In the genomic region with DNA sequence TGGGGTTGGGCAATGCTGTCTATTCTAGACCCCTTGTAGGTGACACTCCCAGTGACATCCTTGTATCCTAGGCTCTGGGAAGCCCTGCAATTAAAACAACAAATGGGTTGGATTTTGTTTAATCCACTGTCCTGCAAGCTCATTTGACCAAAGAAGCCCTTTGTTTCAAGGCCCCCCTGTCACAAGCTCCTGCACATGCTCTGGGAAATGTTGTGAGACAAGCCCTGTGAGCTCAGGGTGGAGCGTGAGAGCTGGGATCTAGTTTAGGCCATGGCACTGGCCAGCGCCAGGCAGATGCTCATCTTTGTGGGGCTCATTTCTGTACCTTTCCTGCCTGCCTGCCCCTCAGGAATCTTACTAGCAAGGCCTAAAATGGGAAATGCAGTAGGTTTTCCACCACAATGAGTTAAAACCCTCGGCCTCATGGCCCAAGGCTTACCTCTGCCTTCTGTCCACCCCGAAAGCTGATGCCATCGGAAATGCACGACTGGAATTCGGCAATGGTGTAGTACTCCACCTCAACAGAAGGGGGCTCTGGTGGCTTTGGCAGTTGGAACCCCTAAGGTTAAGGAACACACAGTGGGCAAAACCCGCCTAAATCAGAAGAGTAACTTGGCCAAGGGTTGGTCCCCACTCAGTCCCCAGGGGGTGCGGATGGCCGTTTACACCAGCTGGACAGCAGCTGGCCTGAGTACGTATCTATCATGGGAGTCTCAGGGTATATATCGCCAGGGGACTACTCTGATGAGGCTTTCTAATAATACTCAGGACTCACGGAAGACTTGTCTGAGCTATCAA, we compare ENCODE assay signal across 7 cellular contexts.
DNase-seq lines count a peak whose midpoint lies in the region; ATAC-seq and TF ChIP-seq lines count a peak whose summit lies in the region.

No MANE protein-coding gene starts in this region.

- peak; percentile 2 for DNase-seq in NOMO-1 treated with dmso at 0.1 percent for 144 hours (lab: John Stamatoyannopoulos, UW; ENCODE audit: unreplicated experiment)
- DNase-seq in activated gamma-delta T cell treated with anti-CD3 and anti-CD28 coated beads, Interleukin-2, amount 50 U/mL, for 16 hours (ENCODE audit: low read depth), result peak; percentile 15
- DNase-seq in glomerular endothelial cell (ENCODE audit: extremely low read depth, low read depth, low spot score), result peak; percentile 5
- DNase-seq in progenitor cell of endocrine pancreas (ENCODE audit: low spot score, unreplicated experiment), result no peak
- no peak for DNase-seq in stimulated activated naive B cell treated with anti-CD40 and anti-IgM and Interleukin-4, amounts not matched to agents 10 μg/mL and 1 μg/mL and 100 μg/mL, for 72 hours

- TF ChIP-seq CTCF in GM12875 (IDR thresholded peaks at IDR 0.05; ENCODE audit: borderline replicate concordance, insufficient read depth, low read depth, low read length) (peak; percentile 75), progenitor cell of endocrine pancreas (IDR thresholded peaks at IDR 0.05; ENCODE audit: unreplicated experiment) (peak; percentile 40)

- H3K27ac Mint-ChIP-seq in progenitor cell of endocrine pancreas, result no peak overlapping the region
- no peak overlapping the region for H3K27ac Mint-ChIP-seq in stimulated activated naive B cell treated with anti-CD40 and anti-IgM and Interleukin-4, amounts not matched to agents 10 μg/mL and 1 μg/mL and 100 μg/mL, for 72 hours

- no peaks in the 10 kb centered on the region for H3K9me3 Mint-ChIP-seq in progenitor cell of endocrine pancreas (ENCODE audit: low read depth)
- no peaks in the 10 kb centered on the region for H3K9me3 Mint-ChIP-seq in stimulated activated naive B cell treated with anti-CD40 and anti-IgM and Interleukin-4, amounts not matched to agents 10 μg/mL and 1 μg/mL and 100 μg/mL, for 72 hours

- no peaks in the 10 kb centered on the region for H3K27me3 Mint-ChIP-seq in progenitor cell of endocrine pancreas
- H3K27me3 Mint-ChIP-seq in stimulated activated naive B cell treated with anti-CD40 and anti-IgM and Interleukin-4, amounts not matched to agents 10 μg/mL and 1 μg/mL and 100 μg/mL, for 72 hours, result no peaks in the 10 kb centered on the region

- no peak overlapping the region for H3K4me3 ChIP-seq in GM12875 (ENCODE audit: low read depth, low read length)

- H3K4me3 Mint-ChIP-seq in progenitor cell of endocrine pancreas (ENCODE audit: low read depth), result no peak overlapping the region
- H3K4me3 Mint-ChIP-seq in stimulated activated naive B cell treated with anti-CD40 and anti-IgM and Interleukin-4, amounts not matched to agents 10 μg/mL and 1 μg/mL and 100 μg/mL, for 72 hours, result no peak overlapping the region

- peaks cover 38% of the 10 kb centered on the region for H3K36me3 Mint-ChIP-seq in progenitor cell of endocrine pancreas (ENCODE audit: insufficient read depth)
- H3K36me3 Mint-ChIP-seq in stimulated activated naive B cell treated with anti-CD40 and anti-IgM and Interleukin-4, amounts not matched to agents 10 μg/mL and 1 μg/mL and 100 μg/mL, for 72 hours, result peaks cover 26 to 30% of the 10 kb centered on the region in 2 donors

- H3K4me1 Mint-ChIP-seq in progenitor cell of endocrine pancreas (ENCODE audit: low read depth), result no peaks in the 10 kb centered on the region
- no peaks in the 10 kb centered on the region for H3K4me1 Mint-ChIP-seq in stimulated activated naive B cell treated with anti-CD40 and anti-IgM and Interleukin-4, amounts not matched to agents 10 μg/mL and 1 μg/mL and 100 μg/mL, for 72 hours

- ATAC-seq in stimulated activated naive B cell treated with anti-CD40 and anti-IgM and Interleukin-4, amounts not matched to agents 10 μg/mL and 1 μg/mL and 100 μg/mL, for 72 hours (replicated peaks), result no peak
- ATAC-seq in HG03097 (IDR thresholded peaks at IDR 0.05; ENCODE audit: low FRiP score, unreplicated experiment), result no peak

Comparison
In these comparisons a context has a peak if more than half of its experiments do, and no peak if none do; other contexts are left out.
1. DNase-seq: peak in NOMO-1 treated with dmso at 0.1 percent for 144 hours (single experiment), activated gamma-delta T cell treated with anti-CD3 and anti-CD28 coated beads, Interleukin-2, amount 50 U/mL, for 16 hours (single experiment) and glomerular endothelial cell (single experiment); none in progenitor cell of endocrine pancreas (single experiment) and stimulated activated naive B cell treated with anti-CD40 and anti-IgM and Interleukin-4, amounts not matched to agents 10 μg/mL and 1 μg/mL and 100 μg/mL, for 72 hours (single experiment).